In genomic region chr2:28393115-28393836, GRCh38 we compare ENCODE assay signal across 1 cellular context.
TF ChIP-seq lines count a peak whose summit lies in the region.

No MANE protein-coding gene starts in this region.

TF ChIP-seq in HepG2, 621 proteins besides CTCF, POLR2A, EP300 and RAD21 (continued from another document and continues in another):
- TF ChIP-seq BCL3 (CRISPR knock-in tag; IDR thresholded peaks at IDR 0.05) (0 out of 2 replicates have a peak, but pooled peaks have one; percentile 64), ZFY (CRISPR knock-in tag; IDR thresholded peaks at IDR 0.05) (no peak; the same call in 1 of the 2 replicates), KDM3A (CRISPR knock-in tag; IDR thresholded peaks at IDR 0.05; ENCODE audit: low read depth) (no peak), ZNF782 (CRISPR knock-in tag; IDR thresholded peaks at IDR 0.05; ENCODE audit: borderline replicate concordance) (0 out of 2 replicates have a peak, but pooled peaks have one; percentile 2), MTF2 (CRISPR knock-in tag; IDR thresholded peaks at IDR 0.05; ENCODE audit: borderline replicate concordance) (no peak), DR1 (CRISPR knock-in tag; IDR thresholded peaks at IDR 0.05) (no peak), MLX (CRISPR knock-in tag; IDR thresholded peaks at IDR 0.05) (no peak), RFXAP (CRISPR knock-in tag; IDR thresholded peaks at IDR 0.05; ENCODE audit: borderline replicate concordance) (no peak), ZNF143 (CRISPR knock-in tag; IDR thresholded peaks at IDR 0.05) (no peak), ZNF317 (CRISPR knock-in tag; IDR thresholded peaks at IDR 0.05) (no peak), ZNF10 (CRISPR knock-in tag; IDR thresholded peaks at IDR 0.05; ENCODE audit: borderline replicate concordance, low read depth) (no peak), GLMP (CRISPR knock-in tag; IDR thresholded peaks at IDR 0.05; ENCODE audit: borderline replicate concordance) (no peak), HCFC1 (IDR thresholded peaks at IDR 0.05; ENCODE audit: low read depth, low read length) (no peak), SPEN (CRISPR knock-in tag; IDR thresholded peaks at IDR 0.05; ENCODE audit: low read depth) (no peak), IKZF5 (CRISPR knock-in tag; IDR thresholded peaks at IDR 0.05) (peak; percentile 17; the same call in 1 of the 2 replicates), MTA1 (CRISPR knock-in tag; IDR thresholded peaks at IDR 0.05; ENCODE audit: borderline replicate concordance) (no peak), ZNF687 (CRISPR knock-in tag; IDR thresholded peaks at IDR 0.05) (no peak), SOX13 (IDR thresholded peaks at IDR 0.05) (no peak), SOX13 (CRISPR knock-in tag; conservative IDR thresholded peaks at IDR 0.05 in 1 of 2, IDR thresholded peaks at IDR 0.05 in 1 of 2) (no peak), CENPX (CRISPR knock-in tag; IDR thresholded peaks at IDR 0.05) (no peak), SP1 (IDR thresholded peaks at IDR 0.05) (no peak), SP1 (CRISPR knock-in tag; IDR thresholded peaks at IDR 0.05) (no peak), MXD4 (CRISPR knock-in tag; IDR thresholded peaks at IDR 0.05) (no peak), ZNF550 (CRISPR knock-in tag; IDR thresholded peaks at IDR 0.05; ENCODE audit: borderline replicate concordance) (no peak), CBX2 (IDR thresholded peaks at IDR 0.05; ENCODE audit: low read depth, low read length) (no peak), CBX2 (CRISPR knock-in tag; IDR thresholded peaks at IDR 0.05; ENCODE audit: low read depth) (no peak), ZNF432 (CRISPR knock-in tag; IDR thresholded peaks at IDR 0.05; ENCODE audit: borderline replicate concordance) (no peak), ZBTB42 (CRISPR knock-in tag; IDR thresholded peaks at IDR 0.05) (no peak), REPIN1 (CRISPR knock-in tag; IDR thresholded peaks at IDR 0.05; ENCODE audit: borderline replicate concordance, low read depth) (no peak), ZNF790 (CRISPR knock-in tag; IDR thresholded peaks at IDR 0.05; ENCODE audit: borderline replicate concordance) (peak; percentile 6; the same call in 1 of the 2 replicates), GATAD2A (CRISPR knock-in tag; IDR thresholded peaks at IDR 0.05) (no peak), SKIL (CRISPR knock-in tag; IDR thresholded peaks at IDR 0.05; ENCODE audit: borderline replicate concordance) (no peak), ZNF441 (CRISPR knock-in tag; IDR thresholded peaks at IDR 0.05; ENCODE audit: borderline replicate concordance) (no peak), ZNF850 (CRISPR knock-in tag; conservative IDR thresholded peaks at IDR 0.05) (no peak), ZIK1 (CRISPR knock-in tag; IDR thresholded peaks at IDR 0.05; ENCODE audit: borderline replicate concordance, low read depth) (no peak), SALL2 (CRISPR knock-in tag; IDR thresholded peaks at IDR 0.05) (no peak), SRY (CRISPR knock-in tag; IDR thresholded peaks at IDR 0.05) (no peak; the same call in 1 of the 2 replicates), ZBTB39 (CRISPR knock-in tag; IDR thresholded peaks at IDR 0.05) (no peak; the same call in 1 of the 2 replicates), MLXIP (CRISPR knock-in tag; IDR thresholded peaks at IDR 0.05; ENCODE audit: borderline replicate concordance) (no peak), SIX1 (CRISPR knock-in tag; IDR thresholded peaks at IDR 0.05; ENCODE audit: borderline replicate concordance) (no peak), SKI (IDR thresholded peaks at IDR 0.05; ENCODE audit: partially characterized antibody) (no peak), GTF3A (CRISPR knock-in tag; conservative IDR thresholded peaks at IDR 0.05) (0 out of 2 replicates have a peak, but pooled peaks have one; percentile 11), PHB2 (IDR thresholded peaks at IDR 0.05; ENCODE audit: partially characterized antibody) (no peak), HOXA5 (CRISPR knock-in tag; IDR thresholded peaks at IDR 0.05) (no peak), KAT7 (CRISPR knock-in tag; IDR thresholded peaks at IDR 0.05; ENCODE audit: borderline replicate concordance) (no peak), ZFP1 (CRISPR knock-in tag; IDR thresholded peaks at IDR 0.05) (no peak), ZNF580 (CRISPR knock-in tag; IDR thresholded peaks at IDR 0.05; ENCODE audit: borderline replicate concordance, low read depth) (no peak), ASH2L (IDR thresholded peaks at IDR 0.05; ENCODE audit: insufficient read length, low read depth, low read length) (peak; percentile 8), HNRNPLL (IDR thresholded peaks at IDR 0.05; ENCODE audit: low read depth, low read length, poor library complexity, severe bottlenecking) (peak; percentile 66), ATF1 (CRISPR knock-in tag; IDR thresholded peaks at IDR 0.05) (no peak), PITX1 (CRISPR knock-in tag; IDR thresholded peaks at IDR 0.05) (0 out of 2 replicates have a peak, but pooled peaks have one; percentile 16), HOXA9 (CRISPR knock-in tag; IDR thresholded peaks at IDR 0.05; ENCODE audit: borderline replicate concordance) (no peak)
